In the genomic region with DNA sequence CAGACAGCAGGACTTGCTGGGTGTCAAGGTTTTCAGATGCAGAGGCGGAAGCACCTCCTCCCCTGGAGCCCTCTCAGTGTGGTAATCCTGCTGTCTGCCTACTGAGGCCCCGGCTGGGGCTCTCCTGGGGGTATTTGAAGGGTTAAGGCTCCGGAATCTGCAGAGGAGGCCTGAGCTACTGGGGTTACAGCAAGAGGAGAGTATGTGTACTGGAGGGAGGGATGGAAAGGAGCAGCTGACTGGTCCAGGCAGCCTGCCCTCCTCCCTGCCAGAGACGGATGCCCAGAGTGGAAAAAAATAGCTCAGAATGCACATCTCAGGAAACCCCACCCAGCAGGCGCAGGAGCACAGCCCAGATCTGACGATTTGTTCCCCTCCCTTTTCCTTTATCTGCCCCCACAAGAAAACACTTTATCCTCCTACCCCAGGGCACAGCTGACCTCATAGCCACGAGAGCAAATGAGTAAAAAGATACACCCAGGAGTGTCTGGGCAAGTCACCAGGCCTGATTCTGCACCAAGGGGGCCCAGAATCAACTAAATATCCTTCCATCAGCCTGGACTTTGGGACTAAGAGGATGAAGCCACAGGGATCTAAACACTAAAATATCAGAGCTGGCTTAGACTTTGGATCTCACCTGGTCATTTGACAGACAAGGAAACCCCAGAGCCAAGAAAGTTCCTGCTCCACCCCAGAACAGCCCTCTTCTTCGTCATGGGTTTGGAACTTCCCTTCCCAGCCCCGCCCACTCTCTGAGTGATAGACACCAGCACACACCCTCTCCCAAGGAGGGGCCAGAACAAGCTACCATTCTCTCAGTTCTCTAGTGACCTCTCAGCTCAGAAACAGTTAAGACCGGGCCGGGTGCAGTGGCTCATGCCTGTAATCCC, we compare ENCODE assay signal across 8 cellular contexts. TPM values are rescaled to one million over a fixed set of nuclear protein-coding genes. Genes with fewer than 3 reads are reported as not detected.
DNase-seq lines count a peak whose midpoint lies in the region; ATAC-seq and TF ChIP-seq lines count a peak whose summit lies in the region.

No MANE protein-coding gene starts in this region.

- DNase-seq in GM13976 (ENCODE audit: low spot score): peak; percentile 89
- peak; percentile 89 for DNase-seq in NCI-H226
- peak; percentile 72 to 77 for DNase-seq in activated CD4-positive, alpha-beta T cell treated with anti-CD3 and anti-CD28 coated beads, Interleukin-2, amount 50 U/mL, for 4 hours
- DNase-seq in dorsolateral prefrontal cortex: peak; percentile 58 to 90 (median 84)
- DNase-seq in lung (ENCODE audit: low spot score): peak; percentile 92
- peak; percentile 55 to 76 (median 71) for DNase-seq in stimulated activated CD4-positive, alpha-beta T cell treated with anti-CD3 and anti-CD28 coated beads, TNF-alpha, amount 100 ng/mL, for 24 hours (ENCODE audit: low read depth in 3 of 3)
- DNase-seq in NCI-H2081 treated with DMSO at 0.1 percent for 48 hours (lab: John Stamatoyannopoulos, UW): no peak

- in situ Hi-C loops in GM13976 (cut with MboI; ENCODE audit: low sequenced_read_pairs, unreplicated experiment): no loop called here

- peaks cover 0 to 14% of the 10 kb centered on the region in 2 donors for H3K36me3 ChIP-seq in lung (ENCODE audit: control insufficient read depth in 2 of 2, insufficient read depth in 2 of 2, low read length in 2 of 2)

- peak overlapping the region; percentile 31 to 100 (median 97) for H3K27ac ChIP-seq in dorsolateral prefrontal cortex
- H3K27ac ChIP-seq in lung (ENCODE audit: low read depth in 1 of 2, low read length in 1 of 2): peak overlapping the region; percentile 96 to 98

- TF ChIP-seq CTCF in GM13976 (IDR thresholded peaks at IDR 0.05; ENCODE audit: borderline replicate concordance, control extremely low read depth, extremely low read depth, insufficient read depth, missing control alignments): no peak
- peak in 15 of 56 donors; percentile 7 to 46 (median 21) for TF ChIP-seq CTCF in dorsolateral prefrontal cortex (IDR thresholded peaks at IDR 0.05 in 54 of 56, conservative IDR thresholded peaks at IDR 0.05 in 2 of 56; ENCODE audit: low read depth in 1 of 56, partially characterized antibody in 56 of 56)
- no peak for TF ChIP-seq CTCF in lung (IDR thresholded peaks at IDR 0.05; ENCODE audit: control extremely low read depth, extremely low read depth)

- H3K27me3 ChIP-seq in dorsolateral prefrontal cortex: no peaks in the 10 kb centered on the region
- no peaks in the 10 kb centered on the region for H3K27me3 ChIP-seq in lung (ENCODE audit: control insufficient read depth, insufficient read depth)

- no peaks in the 10 kb centered on the region for H3K9me3 ChIP-seq in lung (ENCODE audit: control insufficient read depth in 2 of 2, insufficient read depth in 1 of 2, low read length in 1 of 2)

- peaks cover 24 to 49% of the 10 kb centered on the region in 2 donors for H3K4me1 ChIP-seq in lung (ENCODE audit: control insufficient read depth in 2 of 2, insufficient read depth in 2 of 2, low read length in 2 of 2)

- peak; percentile 61 for ATAC-seq in HG02678 (IDR thresholded peaks at IDR 0.05; ENCODE audit: unreplicated experiment)
- ATAC-seq in lung (ENCODE audit: insufficient read depth, low FRiP score): peak; percentile 87

- intact Hi-C loops in dorsolateral prefrontal cortex (cut with DNase I): loop anchor here (2.0 to 10.0 kb wide), 2 partner anchors 14 to 378 kb away; no protein-coding TSS in a partner anchor

- H3K4me3 ChIP-seq in dorsolateral prefrontal cortex (peak overlapping the region; percentile 37 to 78 (median 63)), lung (peak overlapping the region; percentile 8)

- WGBS in lung, 2 donors: 5 to 6% methylated on average over 11 of the region's 11 CpGs

RNA-seq across cellular contexts. Expression of a gene that starts 5.5 kb away (rescaled TPM):
- total RNA-seq in dorsolateral prefrontal cortex (100 to 1,000 TPM in 38 of 120 experiments, 10 to 100 TPM in 82; 38.7 to 279 (median 82.0) TPM), lung (100 to 1,000 TPM; 106 to 258 TPM)
- 100 to 1,000 TPM in 1 of 2 donors, 10 to 100 TPM in 1; 92.1 to 188 TPM for polyA plus RNA-seq in lung

RNA-seq across cellular contexts. Expression of a gene that starts 16.5 kb away (rescaled TPM):
- 100 to 1,000 TPM in 114 of 120 experiments, 10 to 100 TPM in 6; 74.2 to 179 (median 130) TPM for total RNA-seq in dorsolateral prefrontal cortex
- 100 to 1,000 TPM in 1 of 2 donors, 10 to 100 TPM in 1; 83.8 to 119 TPM for total RNA-seq in lung
- polyA plus RNA-seq in lung: 100 to 1,000 TPM; 110 to 137 TPM

RNA-seq across cellular contexts. Expression of a gene that starts 16.9 kb away (rescaled TPM):
- total RNA-seq in dorsolateral prefrontal cortex (100 to 1,000 TPM in 2 of 120 experiments, 10 to 100 TPM in 118; 61.1 to 104 (median 82.4) TPM), lung (100 to 1,000 TPM in 1 of 2 donors, 10 to 100 TPM in 1; 72.9 to 193 TPM)
- 10 to 100 TPM; 62.0 to 84.2 TPM for polyA plus RNA-seq in lung

RNA-seq across cellular contexts. Expression of a gene that starts 26.0 kb away (rescaled TPM):
- 1 to 10 TPM in 2 of 120 experiments, under 1 TPM in 60, not detected in 58; 0.23 to 1.7 (median 0.47) TPM for total RNA-seq in dorsolateral prefrontal cortex
- total RNA-seq in lung: 1 to 10 TPM in 1 of 2 donors, under 1 TPM in 1; 0.60 to 3.2 TPM
- polyA plus RNA-seq in lung: 1 to 10 TPM; 1.0 to 3.3 TPM
